ENCODE assay signal across 11 cellular contexts in the genomic region with DNA sequence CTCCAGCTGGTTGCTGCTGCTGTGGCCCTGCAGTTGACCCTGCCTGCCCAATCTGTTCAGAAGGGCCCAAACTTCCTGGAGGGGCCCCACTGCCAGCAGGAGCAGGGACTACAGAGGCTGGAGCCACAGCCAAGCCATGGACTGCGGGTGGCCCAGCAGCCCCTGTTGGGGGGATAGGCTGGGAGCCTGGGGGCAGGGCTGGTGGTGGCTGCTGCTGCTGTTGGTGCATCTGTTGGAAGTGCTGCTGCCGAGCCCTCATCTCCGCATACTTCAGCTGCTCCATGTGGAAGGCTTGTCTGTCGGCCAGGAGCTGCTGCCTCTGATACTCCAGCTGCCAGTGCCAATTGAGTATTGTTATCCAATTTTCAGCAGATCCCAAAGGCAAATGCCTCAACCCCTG.
DNase-seq lines count a peak whose midpoint lies in the region; ATAC-seq and TF ChIP-seq lines count a peak whose summit lies in the region.
"Had no signal": no experiment of that assay in that cellular context is flagged by ENCODE, and none has a peak within 500 bp of the region (broad histone marks: within the 10 kb centered on the region; RNA-seq: fewer than 3 reads in every experiment).

No MANE protein-coding gene starts in this region.

- H3K4me1 Mint-ChIP-seq in activated naive CD4-positive, alpha-beta T cell treated with anti-CD3 and anti-CD28 coated beads, Interleukin-2, amount 50 U/mL, for 24 hours = peaks cover 14% of the 10 kb centered on the region
- peaks cover 20 to 35% of the 10 kb centered on the region in 2 donors for H3K4me1 Mint-ChIP-seq in stimulated activated naive B cell treated with anti-CD40 and anti-IgM and Interleukin-4, amounts not matched to agents 10 μg/mL and 1 μg/mL and 100 μg/mL, for 72 hours

- H3K27me3 Mint-ChIP-seq in activated naive CD4-positive, alpha-beta T cell treated with anti-CD3 and anti-CD28 coated beads, Interleukin-2, amount 50 U/mL, for 24 hours = no peaks in the 10 kb centered on the region
- H3K27me3 Mint-ChIP-seq in stimulated activated naive B cell treated with anti-CD40 and anti-IgM and Interleukin-4, amounts not matched to agents 10 μg/mL and 1 μg/mL and 100 μg/mL, for 72 hours = no peaks in the 10 kb centered on the region

- peak overlapping the region; percentile 62 for H3K27ac Mint-ChIP-seq in activated naive CD4-positive, alpha-beta T cell treated with anti-CD3 and anti-CD28 coated beads, Interleukin-2, amount 50 U/mL, for 24 hours
- peak overlapping the region; percentile 88 for H3K27ac Mint-ChIP-seq in stimulated activated naive B cell treated with anti-CD40 and anti-IgM and Interleukin-4, amounts not matched to agents 10 μg/mL and 1 μg/mL and 100 μg/mL, for 72 hours

- ATAC-seq in stimulated activated naive B cell treated with anti-CD40 and anti-IgM and Interleukin-4, amounts not matched to agents 10 μg/mL and 1 μg/mL and 100 μg/mL, for 72 hours (replicated peaks) = peak in 1 of 2 donors; percentile 13
- ATAC-seq in GM21576 (IDR thresholded peaks at IDR 0.05; ENCODE audit: unreplicated experiment) = no peak

- H3K4me3 Mint-ChIP-seq in activated naive CD4-positive, alpha-beta T cell treated with anti-CD3 and anti-CD28 coated beads, Interleukin-2, amount 50 U/mL, for 24 hours = no peak overlapping the region
- no peak overlapping the region for H3K4me3 Mint-ChIP-seq in stimulated activated naive B cell treated with anti-CD40 and anti-IgM and Interleukin-4, amounts not matched to agents 10 μg/mL and 1 μg/mL and 100 μg/mL, for 72 hours

- no peaks in the 10 kb centered on the region for H3K9me3 Mint-ChIP-seq in activated naive CD4-positive, alpha-beta T cell treated with anti-CD3 and anti-CD28 coated beads, Interleukin-2, amount 50 U/mL, for 24 hours
- H3K9me3 Mint-ChIP-seq in stimulated activated naive B cell treated with anti-CD40 and anti-IgM and Interleukin-4, amounts not matched to agents 10 μg/mL and 1 μg/mL and 100 μg/mL, for 72 hours = no peaks in the 10 kb centered on the region

- DNase-seq in activated naive CD4-positive, alpha-beta T cell (lab: John Stamatoyannopoulos, UW) = no peak
- DNase-seq in erythroblast (lab: John Stamatoyannopoulos, UW) (no peak), NCI-H82 treated with DMSO at 0.1 percent for 48 hours (lab: John Stamatoyannopoulos, UW; ENCODE audit: unreplicated experiment) (no peak)
- DNase-seq in stimulated activated naive B cell treated with anti-CD40 and anti-IgM and Interleukin-4, amounts not matched to agents 10 μg/mL and 1 μg/mL and 100 μg/mL, for 72 hours = no peak
- DNase-seq: activated CD8-positive, alpha-beta memory T cell treated with anti-CD3 and anti-CD28 coated beads, Interleukin-2, amount 50 U/mL, for 48 hours; anterior cingulate cortex; effector CD4-positive, alpha-beta T cell; EL; Peyer's patch had no signal

- peaks cover 17% of the 10 kb centered on the region for H3K36me3 Mint-ChIP-seq in activated naive CD4-positive, alpha-beta T cell treated with anti-CD3 and anti-CD28 coated beads, Interleukin-2, amount 50 U/mL, for 24 hours
- H3K36me3 Mint-ChIP-seq in stimulated activated naive B cell treated with anti-CD40 and anti-IgM and Interleukin-4, amounts not matched to agents 10 μg/mL and 1 μg/mL and 100 μg/mL, for 72 hours = peaks cover 49 to 72% of the 10 kb centered on the region in 2 donors

- TF ChIP-seq POLR2A in erythroblast (IDR thresholded peaks at IDR 0.05; ENCODE audit: low read length) = peak; percentile 6
